20 cellular contexts compared by ENCODE assay signal in genomic region chr2:62938126-62938525, GRCh38.
"Had no signal": no experiment of that assay in that cellular context is flagged by ENCODE, and none has a peak within 500 bp of the region (broad histone marks: within the 10 kb centered on the region; RNA-seq: fewer than 3 reads in every experiment).

No MANE protein-coding gene starts in this region.

- FAIRE-seq: islet of Langerhans, pancreas had no signal

- H3K9me3 ChIP-seq: breast epithelium, gastrocnemius medialis, heart right ventricle, pancreas, sigmoid colon had no signal

- ATAC-seq: activated CD4-positive, alpha-beta T cell treated with anti-CD3 and anti-CD28 coated beads for 36 hours; activated naive CD4-positive, alpha-beta T cell treated with anti-CD3 and anti-CD28 coated beads, Interleukin-2, amount 50 U/mL, for 72 hours; gastrocnemius medialis; heart right ventricle; pancreas; stimulated activated effector memory CD8-positive, alpha-beta T cell treated with anti-CD3 and anti-CD28 coated beads, Interleukin-12 subunit alpha, Interleukin-12 subunit beta, amount 100 ng/mL, for 72 hours had no signal

- H2AFZ ChIP-seq: neural progenitor cell had no signal

- H3K9ac ChIP-seq: neural progenitor cell had no signal

- H3K4me3 ChIP-seq: breast epithelium, gastrocnemius medialis, heart right ventricle, lung, neural progenitor cell, pancreas, sigmoid colon had no signal

- DNase-seq: activated CD4-positive, alpha-beta memory T cell treated with anti-CD3 and anti-CD28 coated beads, Interleukin-2, amount 10 ng/mL, durations not matched to agents 7 days and 5 days; activated CD4-positive, alpha-beta T cell treated with anti-CD3 and anti-CD28 coated beads for 36 hours; activated effector memory CD4-positive, alpha-beta T cell treated with anti-CD3 and anti-CD28 coated beads, Interleukin-2, amount 50 U/mL, for 16 hours; activated T-cell treated with anti-CD3 and anti-CD28 coated beads, Interleukin-2, amount 50 U/mL, for 48 hours; cerebellar nuclear complex; effector CD8-positive, alpha-beta T cell; gastrocnemius medialis; heart right ventricle; midbrain; naive B cell; pancreas; sigmoid colon; stimulated activated CD4-positive, alpha-beta T cell treated with anti-CD3 and anti-CD28 coated beads, Interleukin-1b, Interleukin-23, amount 100 ng/mL, for 48 hours; T-helper 2 cell had no signal

- H3K27me3 ChIP-seq: breast epithelium, gastrocnemius medialis, heart right ventricle, neural progenitor cell, pancreas, sigmoid colon had no signal

- H3K27ac ChIP-seq: breast epithelium, gastrocnemius medialis, heart right ventricle, neural progenitor cell, pancreas, sigmoid colon had no signal

- H3K36me3 ChIP-seq: breast epithelium, gastrocnemius medialis, heart right ventricle, neural progenitor cell, pancreas had no signal

- H3K4me2 ChIP-seq: neural progenitor cell had no signal

- H3K4me1 ChIP-seq: breast epithelium, gastrocnemius medialis, heart right ventricle, neural progenitor cell, pancreas had no signal
